Comparison of ENCODE assay signal across 8 cellular contexts in the genomic region with DNA sequence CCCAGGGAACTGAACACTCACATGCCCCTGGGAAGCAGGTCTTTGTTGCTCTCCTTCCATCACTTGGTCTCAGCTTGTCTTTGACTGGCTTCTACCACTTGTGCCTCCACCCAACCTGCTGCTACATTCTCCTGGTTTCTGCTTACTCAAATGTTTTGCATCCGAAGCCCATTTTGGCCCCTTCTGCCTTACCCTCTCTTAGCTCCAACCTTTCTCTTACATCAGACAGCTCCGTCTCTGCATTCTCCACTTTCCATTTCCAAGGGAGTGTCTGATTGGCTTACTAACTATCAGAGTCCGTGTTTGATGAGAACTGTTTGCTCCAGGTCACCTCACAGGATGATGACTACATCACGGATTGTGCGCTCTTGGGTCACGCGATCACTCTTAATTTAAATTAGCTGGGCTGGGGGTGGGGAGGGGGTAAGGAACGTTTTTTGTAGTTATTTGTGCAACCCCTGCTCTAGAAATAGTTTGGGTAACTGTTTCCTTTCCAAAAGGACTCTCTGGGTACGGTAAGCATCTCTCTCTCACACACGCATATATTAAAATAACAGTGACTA.
DNase-seq lines count a peak whose midpoint lies in the region; ATAC-seq and TF ChIP-seq lines count a peak whose summit lies in the region.

No MANE protein-coding gene starts in this region.

- peaks cover 10% of the 10 kb centered on the region; the same call in 1 of the 2 replicates for H4K20me1 ChIP-seq in BLaER1

- peak overlapping the region; percentile 99 for H3K9ac ChIP-seq in BLaER1

- H3K4me1 ChIP-seq in BLaER1 (peaks cover 34% of the 10 kb centered on the region), neutrophil (ENCODE audit: control insufficient read depth in 1 of 2, insufficient read depth in 1 of 2, low read depth in 1 of 2, low read length in 1 of 2) (peaks cover 34 to 39% of the 10 kb centered on the region in 2 experiments)

- no peaks in the 10 kb centered on the region for H3K27me3 ChIP-seq in BLaER1
- no peaks in the 10 kb centered on the region for H3K27me3 ChIP-seq in neutrophil

- ATAC-seq in GM21737 (IDR thresholded peaks at IDR 0.05; ENCODE audit: unreplicated experiment), result peak; percentile 21
- ATAC-seq in GM18867 (IDR thresholded peaks at IDR 0.05; ENCODE audit: unreplicated experiment), result no peak
- ATAC-seq in GM18907 (IDR thresholded peaks at IDR 0.05; ENCODE audit: unreplicated experiment), result no peak

- H3K4me2 ChIP-seq in BLaER1, result peak overlapping the region; percentile 95

- H3K9me3 ChIP-seq in BLaER1, result no peaks in the 10 kb centered on the region
- no peaks in the 10 kb centered on the region for H3K9me3 ChIP-seq in neutrophil

- TF ChIP-seq CTCF in neutrophil (IDR thresholded peaks at IDR 0.05), result no peak

- H3K36me3 ChIP-seq in BLaER1 (peaks cover 3% of the 10 kb centered on the region), neutrophil (no peaks in the 10 kb centered on the region)

- DNase-seq in NCI-H2171 treated with DMSO at 0.1 percent for 48 hours (lab: John Stamatoyannopoulos, UW) (peak; percentile 70), erythroblast (lab: John Stamatoyannopoulos, UW) (peak; percentile 15 to 20)
- peak; percentile 18 to 21 for DNase-seq in activated CD4-positive, alpha-beta T cell treated with anti-CD3 and anti-CD28 coated beads, Interleukin-2, amount 50 U/mL, for 4 hours

- H3K4me3 ChIP-seq in BLaER1 (peak overlapping the region; percentile 97), neutrophil (ENCODE audit: low read depth in 1 of 2, low read length in 1 of 2) (peak overlapping the region; percentile 93)

- TF ChIP-seq POLR2A in erythroblast (IDR thresholded peaks at IDR 0.05; ENCODE audit: low read length), result no peak

- H3K27ac ChIP-seq in BLaER1, result peak overlapping the region; percentile 98
- H3K27ac ChIP-seq in neutrophil, result peak overlapping the region; percentile 86

Comparison
In these comparisons a context has a peak if more than half of its experiments do, and no peak if none do; other contexts are left out.
1. DNase-seq: peak in every context shown above with its lines; median percentile 70 in NCI-H2171 treated with DMSO at 0.1 percent for 48 hours; 20 in activated CD4-positive, alpha-beta T cell treated with anti-CD3 and anti-CD28 coated beads, Interleukin-2, amount 50 U/mL, for 4 hours; 18 in erythroblast.